1 cellular context compared by ENCODE assay signal in genomic region chr19:58170860-58171259, GRCh38.
TF ChIP-seq lines count a peak whose summit lies in the region.

No MANE protein-coding gene starts in this region.

TF ChIP-seq in HepG2, 621 proteins besides CTCF, POLR2A, EP300 and RAD21:
- no peak for TF ChIP-seq TBX2 (CRISPR knock-in tag; IDR thresholded peaks at IDR 0.05; ENCODE audit: borderline replicate concordance)
- TF ChIP-seq ZIK1 (CRISPR knock-in tag; IDR thresholded peaks at IDR 0.05; ENCODE audit: borderline replicate concordance, low read depth): no peak
- TF ChIP-seq CHD4 (IDR thresholded peaks at IDR 0.05; ENCODE audit: borderline replicate concordance, low read length): no peak
- no peak for TF ChIP-seq HNRNPUL1 (IDR thresholded peaks at IDR 0.05; ENCODE audit: low read depth, low read length)
- no peak for TF ChIP-seq KLF16 (CRISPR knock-in tag; IDR thresholded peaks at IDR 0.05)
- peak; percentile 25; the same call in 1 of the 2 replicates for TF ChIP-seq CREB1 (IDR thresholded peaks at IDR 0.05)
- no peak for TF ChIP-seq CREB1 (CRISPR knock-in tag; IDR thresholded peaks at IDR 0.05)
